11 cellular contexts compared by ENCODE assay signal in genomic region chr7:84248267-84248666, GRCh38. TPM values are rescaled to one million over a fixed set of nuclear protein-coding genes. Genes with fewer than 3 reads are reported as not detected.
A peak's percentile ranks its signal among the peaks of the same experiment; 100 is the strongest.
DNase-seq lines count a peak whose midpoint lies in the region; ATAC-seq and TF ChIP-seq lines count a peak whose summit lies in the region.
"Had no signal": no experiment of that assay in that cellular context is flagged by ENCODE, and none has a peak within 500 bp of the region (broad histone marks: within the 10 kb centered on the region; RNA-seq: fewer than 3 reads in every experiment).

No MANE protein-coding gene starts in this region.

- peak overlapping the region; percentile 75; the same call in 1 of the 2 replicates for H2AFZ ChIP-seq in GM23338

- H3K36me3 Mint-ChIP-seq in GM23338 (ENCODE audit: low read depth) = peaks cover 28% of the 10 kb centered on the region

- H3K27ac ChIP-seq in BLaER1 treated with 17β-estradiol and CSF1 and Interleukin-3, amounts not matched to agents 10 nM and 100 nM = peak overlapping the region in 6 of 11 experiments; percentile 65 to 99 (median 91); a peak in 11 of 22 replicates
- H3K27ac ChIP-seq in GM23338 (ENCODE audit: low read depth) = no peak overlapping the region
- H3K27ac ChIP-seq: SJSA1 had no signal

- no peaks in the 10 kb centered on the region for H3F3A ChIP-seq in GM23338 (replicated peaks; ENCODE audit: low read depth)

- no peaks in the 10 kb centered on the region for H3K27me3 ChIP-seq in BLaER1 treated with 17β-estradiol and CSF1 and Interleukin-3, amounts not matched to agents 10 nM and 100 nM
- H3K27me3 ChIP-seq in GM23338 (ENCODE audit: insufficient read depth) = no peaks in the 10 kb centered on the region
- H3K27me3 ChIP-seq: SJSA1 had no signal

- H3K27ac Mint-ChIP-seq in GM23338 = no peak overlapping the region

- H3K9ac ChIP-seq in BLaER1 treated with 17β-estradiol and CSF1 and Interleukin-3, amounts not matched to agents 10 nM and 100 nM = peak overlapping the region in 4 of 11 experiments; percentile 53 to 89 (median 78); a peak in 6 of 22 replicates

- H3K9me2 ChIP-seq in GM23338 (ENCODE audit: insufficient read depth) = no peaks in the 10 kb centered on the region

- H3K4me3 Mint-ChIP-seq in GM23338 = no peak overlapping the region

- H3K79me2 ChIP-seq in GM23338 (replicated peaks; ENCODE audit: insufficient read depth) = no peaks in the 10 kb centered on the region

- H3K4me2 ChIP-seq in BLaER1 treated with 17β-estradiol and CSF1 and Interleukin-3, amounts not matched to agents 10 nM and 100 nM = peak overlapping the region in 4 of 11 experiments; percentile 22 to 73 (median 62); a peak in 7 of 22 replicates
- H3K4me2 ChIP-seq in GM23338 = no peak overlapping the region

- H3K9me3 Mint-ChIP-seq in GM23338 = peaks cover 28% of the 10 kb centered on the region

- no peak overlapping the region for H3K4me3 ChIP-seq in BLaER1 treated with 17β-estradiol and CSF1 and Interleukin-3, amounts not matched to agents 10 nM and 100 nM
- H3K4me3 ChIP-seq in GM23338 (no peak overlapping the region), fibroblast of pulmonary artery (replicated peaks; ENCODE audit: low read depth, low read length) (no peak overlapping the region)
- H3K4me3 ChIP-seq: K562, SJSA1 had no signal

- H3K27me3 Mint-ChIP-seq in GM23338 (ENCODE audit: insufficient read depth, low read depth, poor library complexity) = peaks cover 2% of the 10 kb centered on the region

- H4K20me1 ChIP-seq in BLaER1 treated with 17β-estradiol and CSF1 and Interleukin-3, amounts not matched to agents 10 nM and 100 nM = no peaks in the 10 kb centered on the region
- H4K20me1 ChIP-seq in GM23338 (replicated peaks; ENCODE audit: insufficient read depth) = no peaks in the 10 kb centered on the region

- H3K36me3 ChIP-seq in BLaER1 treated with 17β-estradiol and CSF1 and Interleukin-3, amounts not matched to agents 10 nM and 100 nM = peaks cover 0 to 13% (median 0%) of the 10 kb centered on the region in 11 experiments; a peak in 4 of 22 replicates
- 0 out of 2 replicates have a peak, but pooled peaks cover 3% of the 10 kb centered on the region for H3K36me3 ChIP-seq in GM23338 (ENCODE audit: insufficient read depth)
- H3K36me3 ChIP-seq: SJSA1 had no signal

- ATAC-seq in GM23338 (no peak), GM19328 (IDR thresholded peaks at IDR 0.05; ENCODE audit: unreplicated experiment) (no peak)
- ATAC-seq: K562 had no signal

- H3K4me1 Mint-ChIP-seq in GM23338 = peaks cover 18% of the 10 kb centered on the region

- peaks cover 0 to 76% (median 19%) of the 10 kb centered on the region in 10 experiments; a peak in 15 of 20 replicates for H3K4me1 ChIP-seq in BLaER1 treated with 17β-estradiol and CSF1 and Interleukin-3, amounts not matched to agents 10 nM and 100 nM
- peaks cover 15% of the 10 kb centered on the region for H3K4me1 ChIP-seq in GM23338 (ENCODE audit: insufficient read depth)

- TF ChIP-seq CTCF in GM23338 (conservative IDR thresholded peaks at IDR 0.05; ENCODE audit: low read depth in 2 of 2) = no peak
- no peak for TF ChIP-seq CTCF in fibroblast of pulmonary artery (IDR thresholded peaks at IDR 0.05; ENCODE audit: low read length, missing control alignments)

- peaks cover 0 to 30% (median 5%) of the 10 kb centered on the region in 11 experiments; a peak in 12 of 22 replicates for H3K9me3 ChIP-seq in BLaER1 treated with 17β-estradiol and CSF1 and Interleukin-3, amounts not matched to agents 10 nM and 100 nM (replicated peaks in 1 of 11)

- no peak for DNase-seq in GM23338 (ENCODE audit: low spot score)
- DNase-seq in NAMALWA (ENCODE audit: low spot score) = peak; percentile 52
- peak; percentile 58 for DNase-seq in fibroblast of pulmonary artery (ENCODE audit: low read depth)
- DNase-seq in mesenteric fat pad (ENCODE audit: low spot score) = no peak
- no peak for DNase-seq in NCI-H2029 treated with DMSO at 0.1 percent for 48 hours (lab: John Stamatoyannopoulos, UW)
- DNase-seq in NCI-H2171 (lab: John Stamatoyannopoulos, UW) = no peak
- DNase-seq: activated gamma-delta T cell treated with Interleukin-2 at 50 U/mL for 16 hours had no signal

TF ChIP-seq in GM23338, 12 proteins besides CTCF, POLR2A, EP300 and RAD21:
- TF ChIP-seq ZNF331 (CRISPR knock-in tag; IDR thresholded peaks at IDR 0.05; ENCODE audit: low read depth) (no peak), CREB1 (CRISPR knock-in tag; IDR thresholded peaks at IDR 0.05; ENCODE audit: low read depth) (no peak)

RNA-seq across cellular contexts. Expression of gene SEMA3A, which starts 53.7 kb away (rescaled TPM):
- total RNA-seq in GM23338 (2014; rRNA removed; shearing (Covaris generic)) = 46.4 and 54.5 TPM in 2 replicates
- 12.3 and 19.8 TPM in 2 replicates for polyA plus RNA-seq in GM23338 (2016; fragmentation: Nextera tagmentation; extraction: Ambion mirVana)
- 10.2 TPM for total RNA-seq in mesenteric fat pad

Comparison
In these comparisons a context has a peak if more than half of its experiments do, and no peak if none do; other contexts are left out.
1. DNase-seq: peak in NAMALWA (single experiment) and fibroblast of pulmonary artery (single experiment); none in GM23338 (single experiment), mesenteric fat pad (single experiment), NCI-H2029 treated with DMSO at 0.1 percent for 48 hours (single experiment) and NCI-H2171 (single experiment).